ENCODE assay signal across 1 cellular context in genomic region chr9:96008502-96009222, GRCh38.
TF ChIP-seq lines count a peak whose summit lies in the region.

No MANE protein-coding gene starts in this region.

TF ChIP-seq in HEK293, 187 proteins besides CTCF, POLR2A, EP300 and RAD21 (continued from another document):
- TF ChIP-seq ZNF449 (tag by site-specific recombination; IDR thresholded peaks at IDR 0.05) (no peak), ZNF792 (tag by site-specific recombination; IDR thresholded peaks at IDR 0.05) (no peak), ZNF350 (tag by site-specific recombination; IDR thresholded peaks at IDR 0.05) (no peak), TRIM28 (IDR thresholded peaks at IDR 0.05; ENCODE audit: borderline replicate concordance, low read length) (peak; percentile 93)
